Comparison of ENCODE assay signal across 1 cellular context in genomic region chr5:174312641-174313040, GRCh38.
TF ChIP-seq lines count a peak whose summit lies in the region.

No MANE protein-coding gene starts in this region.

TF ChIP-seq in H1, 55 proteins besides CTCF, POLR2A, EP300 and RAD21:
- no peak for TF ChIP-seq TAF7 (optimal IDR thresholded peaks at IDR 0.05; ENCODE audit: borderline replicate concordance, low read depth, low read length)
- no peak for TF ChIP-seq SIRT6 (IDR thresholded peaks at IDR 0.05; ENCODE audit: low read length)
